Comparison of ENCODE assay signal across 1 cellular context in genomic region chr20:35319206-35320197, GRCh38.
TF ChIP-seq lines count a peak whose summit lies in the region.

No MANE protein-coding gene starts in this region.

TF ChIP-seq in GM23338, 12 proteins besides CTCF, POLR2A, EP300 and RAD21 (continued from another document):
- TF ChIP-seq REST (IDR thresholded peaks at IDR 0.05; ENCODE audit: unreplicated experiment) (no peak), ZNF331 (CRISPR knock-in tag; IDR thresholded peaks at IDR 0.05; ENCODE audit: low read depth) (no peak), ZNF462 (CRISPR knock-in tag; IDR thresholded peaks at IDR 0.05) (no peak), JUNB (IDR thresholded peaks at IDR 0.05; ENCODE audit: unreplicated experiment) (no peak), EZH2 (IDR thresholded peaks at IDR 0.05; ENCODE audit: low read depth, unreplicated experiment) (no peak), ZNF114 (CRISPR knock-in tag; IDR thresholded peaks at IDR 0.05) (no peak), CREB1 (CRISPR knock-in tag; IDR thresholded peaks at IDR 0.05; ENCODE audit: low read depth) (no peak)
